In genomic region chr1:46198026-46198826, GRCh38 we compare ENCODE assay signal across 8 cellular contexts. TPM values are rescaled to one million over a fixed set of nuclear protein-coding genes. Genes with fewer than 3 reads are reported as not detected.
A peak's percentile ranks its signal among the peaks of the same experiment; 100 is the strongest.
DNase-seq lines count a peak whose midpoint lies in the region; ATAC-seq and TF ChIP-seq lines count a peak whose summit lies in the region.

Gene POMGNT1 (minus strand): TSS chr1:46198434. CDS start chr1:46197821, 613 bp downstream.

- CTCF ChIA-PET in AG04450 (lab: Charles Lee), result interaction anchor here (0.6 to 2.7 kb wide), 3 partner anchors 25 to 162 kb away, joined by 3 to 9 read pairs (median 4); no protein-coding TSS in a partner anchor
- CTCF ChIA-PET in activated CD4-positive, alpha-beta memory T cell treated with anti-CD3 and anti-CD28 coated beads for 36 hours (lab: Charles Lee), result interaction anchor here (0.5 to 3.0 kb wide), 5 partner anchors 19 to 160 kb away, joined by 3 to 20 read pairs (median 3); partner anchors contain the start of gene RAD54L

- H3K27me3 Mint-ChIP-seq in activated CD4-positive, alpha-beta memory T cell treated with anti-CD3 and anti-CD28 coated beads for 36 hours, result peaks cover 2% of the 10 kb centered on the region

- no peaks in the 10 kb centered on the region for H3K9me3 ChIP-seq in AG04450 (ENCODE audit: control insufficient read depth, insufficient read depth, low read length)

- H3K27ac ChIP-seq in AG04450 (ENCODE audit: low read depth, low read length), result peak within 1 kb of the TSS; percentile 39

- ATAC-seq in GM18517 (IDR thresholded peaks at IDR 0.05; ENCODE audit: unreplicated experiment) (peak; percentile 82), HG03039 (IDR thresholded peaks at IDR 0.05; ENCODE audit: unreplicated experiment) (peak; percentile 72)

- peak within 1 kb of the TSS; percentile 58 for H3K27ac Mint-ChIP-seq in activated CD4-positive, alpha-beta memory T cell treated with anti-CD3 and anti-CD28 coated beads for 36 hours

- DNase-seq in AG04450 (ENCODE audit: low read depth, low spot score) (no peak), NCI-H460 (ENCODE audit: extremely low read depth, low read depth) (peak; percentile 46), ecto neural progenitor cell (ENCODE audit: low spot score) (peak; percentile 84), lung microvascular endothelial cell (ENCODE audit: low read depth in 2 of 2) (peak; percentile 61 to 68)
- DNase-seq in activated CD4-positive, alpha-beta memory T cell treated with anti-CD3 and anti-CD28 coated beads for 36 hours, result peak; percentile 85
- DNase-seq in stimulated activated CD4-positive, alpha-beta T cell treated with anti-CD3 and anti-CD28 coated beads, TNF-alpha, amount 100 ng/mL, for 48 hours (ENCODE audit: low read depth in 3 of 3), result peak; percentile 47 to 65 (median 55)

- POLR2A ChIA-PET in AG04450 (lab: Yijun Ruan, JAX), result interaction anchor here (0.6 to 1.1 kb wide), 2 partner anchors 66 to 681 kb away, joined by 3 to 10 read pairs; partner anchors contain the start of gene PIK3R3
- POLR2A ChIA-PET in activated CD4-positive, alpha-beta memory T cell treated with anti-CD3 and anti-CD28 coated beads for 36 hours (lab: Charles Lee), result interaction anchor here (0.8 to 1.0 kb wide), 2 partner anchors 27 to 57 kb away, joined by 3 read pairs; no protein-coding TSS in a partner anchor

- peak within 1 kb of the TSS; percentile 82 for H3K4me3 Mint-ChIP-seq in activated CD4-positive, alpha-beta memory T cell treated with anti-CD3 and anti-CD28 coated beads for 36 hours

- no peaks in the 10 kb centered on the region for H3K27me3 ChIP-seq in AG04450 (ENCODE audit: control insufficient read depth, insufficient read depth, low read length)

- peaks cover 26% of the 10 kb centered on the region for H3K4me1 Mint-ChIP-seq in activated CD4-positive, alpha-beta memory T cell treated with anti-CD3 and anti-CD28 coated beads for 36 hours (ENCODE audit: low read depth)

- intact Hi-C loops in activated CD4-positive, alpha-beta memory T cell treated with anti-CD3 and anti-CD28 coated beads for 36 hours (cut with micrococcal nuclease), result loop anchor here (1.0 to 2.0 kb wide), 4 partner anchors 13 to 49 kb away; partner anchors contain the start of gene RAD54L

- peak within 1 kb of the TSS; percentile 92 for H3K4me3 ChIP-seq in AG04450 (ENCODE audit: low read depth, low read length)

- no peaks in the 10 kb centered on the region for H3K9me3 Mint-ChIP-seq in activated CD4-positive, alpha-beta memory T cell treated with anti-CD3 and anti-CD28 coated beads for 36 hours

- TF ChIP-seq CTCF in AG04450 (IDR thresholded peaks at IDR 0.05; ENCODE audit: low read depth, low read length), result peak; percentile 7; the same call in 1 of the 2 replicates

- peaks cover 11% of the 10 kb centered on the region for H3K36me3 Mint-ChIP-seq in activated CD4-positive, alpha-beta memory T cell treated with anti-CD3 and anti-CD28 coated beads for 36 hours

RNA-seq across cellular contexts. Expression of gene POMGNT1, which starts in this region (rescaled TPM):
- polyA plus RNA-seq in AG04450 (2011; rRNA removed), result 41.9 and 50.8 TPM in 2 replicates
- polyA minus RNA-seq in AG04450 (2011; rRNA and poly(A)+ RNA removed), result 48.1 and 55.6 TPM in 2 replicates
- total RNA-seq in NCI-H460 (2014; rRNA removed; shearing (Covaris generic)), result 43.7 and 47.5 TPM in 2 replicates
- 77.7 and 103 TPM in 2 replicates for polyA plus RNA-seq in NCI-H460 (2014; cell fraction: nucleus; rRNA removed)
- 10 to 100 TPM; 43.6 to 44.1 TPM for total RNA-seq in activated CD4-positive, alpha-beta memory T cell treated with anti-CD3 and anti-CD28 coated beads for 36 hours
- 24.6 and 40.5 TPM in 2 replicates for total RNA-seq in lung microvascular endothelial cell
